ENCODE assay signal across 20 cellular contexts in the genomic region with DNA sequence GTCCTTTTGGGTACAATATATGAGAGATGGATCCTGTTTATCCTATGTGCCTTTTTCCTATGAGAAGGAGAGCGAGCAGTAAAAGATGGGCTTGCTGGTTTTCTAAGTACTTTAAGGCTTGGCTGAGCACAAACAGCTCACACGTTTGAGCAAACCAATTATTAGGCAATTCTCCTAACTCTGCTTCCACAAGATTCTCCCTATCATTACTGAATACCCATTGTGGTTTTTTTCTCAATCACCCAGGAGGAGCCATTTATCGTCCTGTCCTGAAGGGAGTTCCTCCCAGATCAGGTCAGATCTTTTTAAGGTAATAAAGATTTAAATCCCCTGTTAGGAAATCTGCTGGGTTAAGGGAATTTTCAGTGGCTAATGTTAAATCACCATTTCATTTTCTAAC.
"Had no signal": no experiment of that assay in that cellular context is flagged by ENCODE, and none has a peak within 500 bp of the region (broad histone marks: within the 10 kb centered on the region; RNA-seq: fewer than 3 reads in every experiment).

No MANE protein-coding gene starts in this region.

- H3K4me1 Mint-ChIP-seq: activated naive CD8-positive, alpha-beta T cell treated with anti-CD3 and anti-CD28 coated beads, Interleukin-2, amount 50 U/mL, for 24 hours; mesothelial cell of epicardium had no signal

- ATAC-seq: activated CD4-positive, CD25-positive, alpha-beta regulatory T cell treated with anti-CD3 and anti-CD28 coated beads, Interleukin-2, amount 50 U/mL, for 24 hours; activated CD8-positive, alpha-beta T cell treated with anti-CD3 and anti-CD28 coated beads, Interleukin-2, amount 10 ng/mL, durations not matched to agents 7 days and 5 days; activated naive CD8-positive, alpha-beta T cell treated with anti-CD3 and anti-CD28 coated beads, Interleukin-2, amount 50 U/mL, for 24 hours; body of pancreas; foreskin keratinocyte; naive thymus-derived CD8-positive, alpha-beta T cell; upper lobe of right lung had no signal

- H3K9me3 Mint-ChIP-seq: activated naive CD8-positive, alpha-beta T cell treated with anti-CD3 and anti-CD28 coated beads, Interleukin-2, amount 50 U/mL, for 24 hours; stimulated activated naive CD8-positive, alpha-beta T cell treated with anti-CD3 and anti-CD28 coated beads, Interleukin-15, Interleukin-2, amounts not matched to agents 100 ng/mL and 50 ng/mL, for 24 hours had no signal

- H3K27ac Mint-ChIP-seq: activated CD8-positive, alpha-beta T cell treated with anti-CD3 and anti-CD28 coated beads, Interleukin-2, amount 10 ng/mL, durations not matched to agents 7 days and 5 days; activated naive CD8-positive, alpha-beta T cell treated with anti-CD3 and anti-CD28 coated beads, Interleukin-2, amount 50 U/mL, for 24 hours; activated T-helper 1 cell treated with anti-CD3 and anti-CD28 coated beads, Interleukin-12 subunit alpha, Interleukin-12 subunit beta, Interleukin-2, Interleukin-4 antibody, amounts not matched to agents 30 ng/mL and 10 ng/mL and 1 ng/mL, durations not matched to agents 14 hours and 24 hours and 36 hours; mesothelial cell of epicardium; stimulated activated naive CD8-positive, alpha-beta T cell treated with anti-CD3 and anti-CD28 coated beads, Interleukin-15, Interleukin-2, amounts not matched to agents 100 ng/mL and 50 ng/mL, for 24 hours had no signal

- H3K4me3 Mint-ChIP-seq: activated CD8-positive, alpha-beta T cell treated with anti-CD3 and anti-CD28 coated beads, Interleukin-2, amount 10 ng/mL, durations not matched to agents 7 days and 5 days; activated naive CD8-positive, alpha-beta T cell treated with anti-CD3 and anti-CD28 coated beads, Interleukin-2, amount 50 U/mL, for 24 hours; activated T-helper 1 cell treated with anti-CD3 and anti-CD28 coated beads, Interleukin-12 subunit alpha, Interleukin-12 subunit beta, Interleukin-2, Interleukin-4 antibody, amounts not matched to agents 30 ng/mL and 10 ng/mL and 1 ng/mL, durations not matched to agents 14 hours and 24 hours and 36 hours; mesothelial cell of epicardium; naive thymus-derived CD8-positive, alpha-beta T cell; stimulated activated naive CD8-positive, alpha-beta T cell treated with anti-CD3 and anti-CD28 coated beads, Interleukin-15, Interleukin-2, amounts not matched to agents 100 ng/mL and 50 ng/mL, for 24 hours had no signal

- DNase-seq: activated CD4-positive, alpha-beta T cell treated with anti-CD3 and anti-CD28 coated beads, Interleukin-2, amount 50 U/mL, for 1 hour; activated CD8-positive, alpha-beta T cell treated with anti-CD3 and anti-CD28 coated beads, Interleukin-2, amount 10 ng/mL, durations not matched to agents 7 days and 5 days; activated gamma-delta T cell; activated naive CD4-positive, alpha-beta T cell treated with anti-CD3 and anti-CD28 coated beads, Interleukin-2, amount 50 U/mL, for 16 hours; activated naive CD8-positive, alpha-beta T cell treated with anti-CD3 and anti-CD28 coated beads, Interleukin-2, amount 50 U/mL, for 24 hours; anterior cingulate cortex; body of pancreas; erythroblast; foreskin keratinocyte; kidney glomerular epithelial cell; left ventricle myocardium inferior; naive thymus-derived CD8-positive, alpha-beta T cell; ovary; stimulated activated CD4-positive, alpha-beta T cell treated with anti-CD3 and anti-CD28 coated beads, Interleukin-4, amount 100 ng/mL, for 4 hours; substantia nigra; upper lobe of right lung had no signal

- H3K27me3 Mint-ChIP-seq: activated naive CD8-positive, alpha-beta T cell treated with anti-CD3 and anti-CD28 coated beads, Interleukin-2, amount 50 U/mL, for 24 hours; naive thymus-derived CD8-positive, alpha-beta T cell; stimulated activated naive CD8-positive, alpha-beta T cell treated with anti-CD3 and anti-CD28 coated beads, Interleukin-15, Interleukin-2, amounts not matched to agents 100 ng/mL and 50 ng/mL, for 24 hours had no signal
